ENCODE assay signal across 8 cellular contexts in the genomic region with DNA sequence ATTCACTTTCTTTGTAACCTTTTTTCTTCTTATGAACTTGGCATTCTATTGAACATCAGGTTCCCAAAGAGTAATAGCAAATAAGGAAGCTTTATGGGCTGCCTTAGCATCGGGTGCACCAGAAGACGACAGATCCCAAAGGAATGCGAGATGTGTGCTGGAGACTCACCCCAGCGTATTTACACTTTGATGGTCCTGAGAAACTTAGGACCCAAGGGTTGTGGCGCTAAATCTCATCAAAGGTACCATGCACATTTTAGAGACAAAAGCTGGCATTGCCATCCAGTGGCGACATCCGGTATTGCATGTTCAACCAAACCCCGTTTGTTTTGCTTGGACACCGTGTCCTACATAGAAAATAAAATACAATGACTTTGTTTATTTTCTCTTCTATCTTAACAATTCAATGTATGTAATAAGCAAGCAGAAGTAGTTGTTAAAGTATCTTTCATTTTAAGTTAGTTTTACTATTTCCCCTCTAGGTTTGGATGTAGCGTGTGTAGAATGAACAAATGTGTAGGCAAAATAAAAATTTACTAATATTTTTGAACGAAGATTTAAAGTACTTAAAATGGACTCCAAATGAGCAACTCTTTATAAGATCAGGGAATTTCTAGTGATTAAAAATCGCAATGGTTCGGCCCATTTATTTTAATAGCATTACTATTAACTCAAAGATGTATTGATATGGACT.
DNase-seq lines count a peak whose midpoint lies in the region; ATAC-seq, FAIRE-seq and TF ChIP-seq lines count a peak whose summit lies in the region.

No MANE protein-coding gene starts in this region.

- no peak overlapping the region for H3K9ac ChIP-seq in IMR-90 (ENCODE audit: low read depth, low read length)

- no peaks in the 10 kb centered on the region for H3K79me1 ChIP-seq in IMR-90 (ENCODE audit: low read depth in 1 of 2, low read length in 2 of 2)

- DNase-seq in DMS53 (lab: John Stamatoyannopoulos, UW) (peak; percentile 69), IMR-90 (peak; percentile 60), T1000 (lab: John Stamatoyannopoulos, UW) (peak; percentile 46), astrocyte of the hippocampus (ENCODE audit: low read depth, low spot score) (peak; percentile 78), iPS DF 19.7 (ENCODE audit: low read depth, low spot score) (peak; percentile 63), small intestine (peak; percentile 47), NCI-H524 treated with DMSO at 0.1 percent for 48 hours (lab: John Stamatoyannopoulos, UW) (no peak)

- H3K27ac ChIP-seq in IMR-90 (ENCODE audit: insufficient read depth, low read length) (no peak overlapping the region), small intestine (ENCODE audit: low read depth in 1 of 2, low read length in 1 of 2) (no peak overlapping the region)

- no peak overlapping the region for H3K4ac ChIP-seq in IMR-90 (ENCODE audit: low read depth, low read length)

- intact Hi-C loops in IMR-90 (cut with micrococcal nuclease), result loop anchor here (1.0 to 2.0 kb wide), 3 partner anchors 1156 to 1680 kb away; no protein-coding TSS in a partner anchor

- no peak overlapping the region for H3K18ac ChIP-seq in IMR-90 (ENCODE audit: low read depth, low read length)

- TF ChIP-seq POLR2A in IMR-90 (IDR thresholded peaks at IDR 0.05; ENCODE audit: low read depth, low read length), result no peak

- BruUV-seq in IMR-90 (replicated peaks; lab: Mats Ljungman, UMichigan), result no TSS peak

- peak overlapping the region; percentile 39 for H2AFZ ChIP-seq in IMR-90 (replicated peaks; ENCODE audit: low read length, poor library complexity)

- no peaks in the 10 kb centered on the region for H3K36me3 ChIP-seq in IMR-90 (ENCODE audit: control insufficient read depth, insufficient read depth, low read length)
- H3K36me3 ChIP-seq in small intestine (ENCODE audit: control insufficient read depth in 2 of 2, insufficient read depth in 2 of 2, low read length in 2 of 2), result no peaks in the 10 kb centered on the region

- no peak overlapping the region for H4K5ac ChIP-seq in IMR-90 (ENCODE audit: low read depth, low read length)

- no peak overlapping the region for H2BK120ac ChIP-seq in IMR-90 (ENCODE audit: low read depth, low read length)

- no peak overlapping the region for H4K8ac ChIP-seq in IMR-90 (ENCODE audit: low read depth in 2 of 2, low read length in 2 of 2)

- H3K27me3 ChIP-seq in IMR-90 (ENCODE audit: control insufficient read depth, insufficient read depth, low read length), result no peaks in the 10 kb centered on the region
- no peaks in the 10 kb centered on the region for H3K27me3 ChIP-seq in small intestine (ENCODE audit: control insufficient read depth in 2 of 2, insufficient read depth in 2 of 2, low read length in 2 of 2)

- no peak overlapping the region for H2BK20ac ChIP-seq in IMR-90 (ENCODE audit: low read depth, low read length)

- no peak overlapping the region for H2BK15ac ChIP-seq in IMR-90 (ENCODE audit: low read depth, low read length)

- H2AK5ac ChIP-seq in IMR-90 (ENCODE audit: low read depth, low read length), result no peak overlapping the region

- POLR2A ChIA-PET in IMR-90 (lab: Charles Lee; ENCODE audit: unreplicated experiment), result no interaction called here

- no peak overlapping the region for H3K4me3 ChIP-seq in IMR-90 (ENCODE audit: insufficient read depth, low read depth, low read length)
- no peak overlapping the region for H3K4me3 ChIP-seq in small intestine (ENCODE audit: low read depth in 1 of 2, low read length in 2 of 2)

- ATAC-seq in GM21367 (IDR thresholded peaks at IDR 0.05; ENCODE audit: unreplicated experiment), result peak; percentile 84
- peak; percentile 84 for ATAC-seq in IMR-90 (ENCODE audit: low read depth)

- no peaks in the 10 kb centered on the region for H3K4me1 ChIP-seq in IMR-90 (ENCODE audit: control insufficient read depth, insufficient read depth, low read length)
- H3K4me1 ChIP-seq in small intestine (ENCODE audit: control insufficient read depth in 2 of 2, insufficient read depth in 1 of 2, low read depth in 1 of 2, low read length in 1 of 2), result no peaks in the 10 kb centered on the region

- no peak overlapping the region for H2BK5ac ChIP-seq in IMR-90 (ENCODE audit: low read depth, low read length, poor library complexity, severe bottlenecking)

- WGBS in IMR-90 (ENCODE audit: extremely low coverage in 2 of 2, insufficient read length in 1 of 2), 2 experiments, result 5% methylated on average over 4 of the region's 13 CpGs; no CpG with 5 or more reads in 1 of the 2 experiments
- WGBS in small intestine, 3 donors, result 20 to 23% (median 20%) methylated on average over 13 of the region's 13 CpGs

- no peak overlapping the region for H4K91ac ChIP-seq in IMR-90 (ENCODE audit: insufficient read depth, low read depth, low read length)

- H3K23ac ChIP-seq in IMR-90 (ENCODE audit: low read depth, low read length), result no peak overlapping the region

- H3K9me1 ChIP-seq in IMR-90 (ENCODE audit: insufficient read depth, low read length), result no peaks in the 10 kb centered on the region

- H2AK9ac ChIP-seq in IMR-90 (replicated peaks; ENCODE audit: low read depth, low read length, poor library complexity), result no peak overlapping the region

- TF ChIP-seq CTCF in IMR-90 (conservative IDR thresholded peaks at IDR 0.05; ENCODE audit: low read depth, low read length), result peak; percentile 84

- in situ Hi-C loops in IMR-90 (cut with MboI; ENCODE audit: low sequenced_read_pairs), result loop anchor here (5.0 kb wide), 1 partner anchor 1337 kb away; no protein-coding TSS in a partner anchor

- H3K14ac ChIP-seq in IMR-90 (replicated peaks; ENCODE audit: low read depth, low read length), result no peak overlapping the region

- CTCF ChIA-PET in IMR-90 (lab: Yijun Ruan, JAX), result interaction anchor here (0.7 to 1.6 kb wide), 4 partner anchors 85 to 1338 kb away, joined by 3 to 6 read pairs (median 4); no protein-coding TSS in a partner anchor

- no peaks in the 10 kb centered on the region for H3K9me3 ChIP-seq in IMR-90 (ENCODE audit: control insufficient read depth, insufficient read depth, low read length)
- H3K9me3 ChIP-seq in small intestine (ENCODE audit: control insufficient read depth, low read depth), result no peaks in the 10 kb centered on the region

- no peaks in the 10 kb centered on the region for H4K20me1 ChIP-seq in IMR-90 (ENCODE audit: insufficient read depth, low read length)

- H3K4me2 ChIP-seq in IMR-90 (ENCODE audit: low read depth, low read length), result no peak overlapping the region

- H3K56ac ChIP-seq in IMR-90 (ENCODE audit: extremely low read depth, insufficient read depth, low read length), result no peak overlapping the region

- TF ChIP-seq RAD21 in IMR-90 (IDR thresholded peaks at IDR 0.05; ENCODE audit: low read length), result peak; percentile 82

- FAIRE-seq in small intestine (lab: Jason Lieb, UNC), result no peak

- dilution Hi-C loops in IMR-90 (cut with HindIII; ENCODE audit: low sequenced_read_pairs, unreplicated experiment), result no loop called here

TF ChIP-seq in IMR-90, 13 proteins besides CTCF, POLR2A, EP300 and RAD21:
- TF ChIP-seq FOS (IDR thresholded peaks at IDR 0.05; ENCODE audit: low read depth, low read length) (no peak), CHD1 (IDR thresholded peaks at IDR 0.05; ENCODE audit: low read depth, low read length) (no peak), SMC3 (IDR thresholded peaks at IDR 0.05; ENCODE audit: low read depth, low read length) (peak; percentile 85), MAZ (IDR thresholded peaks at IDR 0.05; ENCODE audit: borderline replicate concordance, low read depth, low read length) (no peak)
